Comparison of ENCODE assay signal across 7 cellular contexts in genomic region chr19:13978721-13979191, GRCh38. TPM values are rescaled to one million over a fixed set of nuclear protein-coding genes. Genes with fewer than 3 reads are reported as not detected.
A peak's percentile ranks its signal among the peaks of the same experiment; 100 is the strongest.
DNase-seq lines count a peak whose midpoint lies in the region; ATAC-seq and TF ChIP-seq lines count a peak whose summit lies in the region.
"Had no signal": no experiment of that assay in that cellular context is flagged by ENCODE, and none has a peak within 500 bp of the region (broad histone marks: within the 10 kb centered on the region; RNA-seq: fewer than 3 reads in every experiment).

No MANE protein-coding gene starts in this region.

- POLR2A ChIA-PET in activated CD8-positive, alpha-beta T cell treated with anti-CD3 and anti-CD28 coated beads for 36 hours (lab: Charles Lee) = interaction anchor here (1.5 to 2.4 kb wide), 3 partner anchors 19 to 53 kb away, joined by 5 to 18 read pairs (median 9); partner anchors contain the start of gene IL27RA

- H3K4me1 Mint-ChIP-seq in activated CD8-positive, alpha-beta T cell treated with anti-CD3 and anti-CD28 coated beads for 36 hours (ENCODE audit: low read depth) = peaks cover 24% of the 10 kb centered on the region
- peaks cover 15% of the 10 kb centered on the region for H3K4me1 Mint-ChIP-seq in stimulated activated naive CD8-positive, alpha-beta T cell treated with anti-CD3 and anti-CD28 coated beads, Interleukin-15, Interleukin-2, amounts not matched to agents 100 ng/mL and 50 ng/mL, for 24 hours (ENCODE audit: low read depth)
- H3K4me1 Mint-ChIP-seq in T-helper 2 cell treated with Interferon-gamma antibody and Interleukin-4, amounts not matched to agents 5 μg/mL and 100 μg/mL, for 36 hours (ENCODE audit: low read depth) = peaks cover 18% of the 10 kb centered on the region

- H3K4me1 ChIP-seq in heart right ventricle = peaks cover 6 to 48% (median 27%) of the 10 kb centered on the region in 9 donors

- peaks cover 0 to 54% (median 0%) of the 10 kb centered on the region in 9 donors for H3K36me3 ChIP-seq in heart right ventricle

- 0 to 3% methylated on average over 41 to 49 of the region's 49 CpGs for WGBS in heart right ventricle, 2 donors

- H3K9me3 ChIP-seq in heart right ventricle = no peaks in the 10 kb centered on the region

- peak overlapping the region in 9 of 10 donors; percentile 72 to 89 (median 84) for H3K27ac ChIP-seq in heart right ventricle

- no peaks in the 10 kb centered on the region for H3K9me3 Mint-ChIP-seq in activated CD8-positive, alpha-beta T cell treated with anti-CD3 and anti-CD28 coated beads for 36 hours
- no peaks in the 10 kb centered on the region for H3K9me3 Mint-ChIP-seq in stimulated activated naive CD8-positive, alpha-beta T cell treated with anti-CD3 and anti-CD28 coated beads, Interleukin-15, Interleukin-2, amounts not matched to agents 100 ng/mL and 50 ng/mL, for 24 hours
- H3K9me3 Mint-ChIP-seq in T-helper 2 cell treated with Interferon-gamma antibody and Interleukin-4, amounts not matched to agents 5 μg/mL and 100 μg/mL, for 36 hours = no peaks in the 10 kb centered on the region

- intact Hi-C loops in activated CD8-positive, alpha-beta T cell treated with anti-CD3 and anti-CD28 coated beads for 36 hours (cut with micrococcal nuclease) = no loop called here
- intact Hi-C loops in heart right ventricle (cut with DNase I) = no loop called here

- CTCF ChIA-PET in activated CD8-positive, alpha-beta T cell treated with anti-CD3 and anti-CD28 coated beads for 36 hours (lab: Charles Lee) = interaction anchor here (0.7 to 1.7 kb wide), 6 partner anchors 10 to 70 kb away, joined by 3 to 4 read pairs (median 3); partner anchors contain the start of gene IL27RA

- H3K27me3 Mint-ChIP-seq in activated CD8-positive, alpha-beta T cell treated with anti-CD3 and anti-CD28 coated beads for 36 hours = no peaks in the 10 kb centered on the region
- no peaks in the 10 kb centered on the region for H3K27me3 Mint-ChIP-seq in stimulated activated naive CD8-positive, alpha-beta T cell treated with anti-CD3 and anti-CD28 coated beads, Interleukin-15, Interleukin-2, amounts not matched to agents 100 ng/mL and 50 ng/mL, for 24 hours
- H3K27me3 Mint-ChIP-seq in T-helper 2 cell treated with Interferon-gamma antibody and Interleukin-4, amounts not matched to agents 5 μg/mL and 100 μg/mL, for 36 hours (ENCODE audit: low read depth) = no peaks in the 10 kb centered on the region

- TF ChIP-seq CTCF in activated CD8-positive, alpha-beta T cell treated with anti-CD3 and anti-CD28 coated beads for 36 hours (IDR thresholded peaks at IDR 0.05) = no peak
- no peak for TF ChIP-seq CTCF in heart right ventricle (IDR thresholded peaks at IDR 0.05)

- H3K27me3 ChIP-seq in heart right ventricle = no peaks in the 10 kb centered on the region

- ATAC-seq in activated CD8-positive, alpha-beta T cell treated with anti-CD3 and anti-CD28 coated beads for 36 hours = peak; percentile 15
- ATAC-seq in heart right ventricle (peak in 3 of 8 donors; percentile 32 to 40 (median 35)), HG02884 (IDR thresholded peaks at IDR 0.05; ENCODE audit: unreplicated experiment) (no peak)

- H3K36me3 Mint-ChIP-seq in activated CD8-positive, alpha-beta T cell treated with anti-CD3 and anti-CD28 coated beads for 36 hours (ENCODE audit: low read depth) = peaks cover 10% of the 10 kb centered on the region
- peaks cover 6% of the 10 kb centered on the region for H3K36me3 Mint-ChIP-seq in stimulated activated naive CD8-positive, alpha-beta T cell treated with anti-CD3 and anti-CD28 coated beads, Interleukin-15, Interleukin-2, amounts not matched to agents 100 ng/mL and 50 ng/mL, for 24 hours (ENCODE audit: low read depth)
- H3K36me3 Mint-ChIP-seq in T-helper 2 cell treated with Interferon-gamma antibody and Interleukin-4, amounts not matched to agents 5 μg/mL and 100 μg/mL, for 36 hours (ENCODE audit: low read depth) = peaks cover 8% of the 10 kb centered on the region

- H3K27ac Mint-ChIP-seq in activated CD8-positive, alpha-beta T cell treated with anti-CD3 and anti-CD28 coated beads for 36 hours = peak overlapping the region; percentile 42
- no peak overlapping the region for H3K27ac Mint-ChIP-seq in stimulated activated naive CD8-positive, alpha-beta T cell treated with anti-CD3 and anti-CD28 coated beads, Interleukin-15, Interleukin-2, amounts not matched to agents 100 ng/mL and 50 ng/mL, for 24 hours
- no peak overlapping the region for H3K27ac Mint-ChIP-seq in T-helper 2 cell treated with Interferon-gamma antibody and Interleukin-4, amounts not matched to agents 5 μg/mL and 100 μg/mL, for 36 hours

- peak overlapping the region; percentile 40 for H3K4me3 Mint-ChIP-seq in activated CD8-positive, alpha-beta T cell treated with anti-CD3 and anti-CD28 coated beads for 36 hours
- peak overlapping the region; percentile 20 for H3K4me3 Mint-ChIP-seq in stimulated activated naive CD8-positive, alpha-beta T cell treated with anti-CD3 and anti-CD28 coated beads, Interleukin-15, Interleukin-2, amounts not matched to agents 100 ng/mL and 50 ng/mL, for 24 hours
- H3K4me3 Mint-ChIP-seq in T-helper 2 cell treated with Interferon-gamma antibody and Interleukin-4, amounts not matched to agents 5 μg/mL and 100 μg/mL, for 36 hours = no peak overlapping the region

- H3K4me3 ChIP-seq in heart right ventricle = peak overlapping the region; percentile 28 to 67 (median 57)

- peak; percentile 30 for DNase-seq in activated CD8-positive, alpha-beta T cell treated with anti-CD3 and anti-CD28 coated beads for 36 hours
- no peak for DNase-seq in heart right ventricle
- DNase-seq in T-helper 2 cell treated with Interferon-gamma antibody and Interleukin-4, amounts not matched to agents 5 μg/mL and 100 μg/mL, for 36 hours (ENCODE audit: low spot score) = no peak
- no peak for DNase-seq in LoVo (ENCODE audit: low spot score)

RNA-seq across cellular contexts. Expression of gene DCAF15, which starts 26.4 kb away (rescaled TPM):
- total RNA-seq in activated CD8-positive, alpha-beta T cell treated with anti-CD3 and anti-CD28 coated beads for 36 hours = 10 to 100 TPM; 51.3 to 51.9 TPM
- 10 to 100 TPM; 15.5 to 21.2 (median 17.8) TPM for total RNA-seq in heart right ventricle
- 10 to 100 TPM; 26.8 to 50.0 TPM for polyA plus RNA-seq in heart right ventricle

RNA-seq across cellular contexts. Expression of gene RFX1, which starts 27.4 kb away (rescaled TPM):
- 10 to 100 TPM; 13.3 to 14.1 TPM for total RNA-seq in activated CD8-positive, alpha-beta T cell treated with anti-CD3 and anti-CD28 coated beads for 36 hours
- 10 to 100 TPM; 10.4 to 15.8 (median 12.0) TPM for total RNA-seq in heart right ventricle
- polyA plus RNA-seq in heart right ventricle = 1 to 10 TPM; 2.7 to 5.9 TPM

RNA-seq across cellular contexts. Expression of gene PODNL1, which starts 40.5 kb away (rescaled TPM):
- total RNA-seq in activated CD8-positive, alpha-beta T cell treated with anti-CD3 and anti-CD28 coated beads for 36 hours = not detected
- 1 to 10 TPM in 7 of 10 donors, under 1 TPM in 3; 0.76 to 6.2 (median 1.8) TPM for total RNA-seq in heart right ventricle
- 1 to 10 TPM in 1 of 2 donors, under 1 TPM in 1; 0.90 to 2.3 TPM for polyA plus RNA-seq in heart right ventricle

RNA-seq across cellular contexts. Expression of gene RLN3, which starts 49.2 kb away (rescaled TPM):
- not detected for total RNA-seq in activated CD8-positive, alpha-beta T cell treated with anti-CD3 and anti-CD28 coated beads for 36 hours
- total RNA-seq in heart right ventricle = not detected
- not detected for polyA plus RNA-seq in heart right ventricle
- total RNA-seq: mesenteric fat pad had no signal

RNA-seq across cellular contexts. Expression of gene IL27RA, which starts 52.8 kb away (rescaled TPM):
- 10 to 100 TPM; 46.5 to 48.2 TPM for total RNA-seq in activated CD8-positive, alpha-beta T cell treated with anti-CD3 and anti-CD28 coated beads for 36 hours
- total RNA-seq in heart right ventricle = 1 to 10 TPM; 2.4 to 7.6 (median 3.4) TPM
- polyA plus RNA-seq in heart right ventricle = 1 to 10 TPM; 4.6 to 5.9 TPM
